In the genomic region with DNA sequence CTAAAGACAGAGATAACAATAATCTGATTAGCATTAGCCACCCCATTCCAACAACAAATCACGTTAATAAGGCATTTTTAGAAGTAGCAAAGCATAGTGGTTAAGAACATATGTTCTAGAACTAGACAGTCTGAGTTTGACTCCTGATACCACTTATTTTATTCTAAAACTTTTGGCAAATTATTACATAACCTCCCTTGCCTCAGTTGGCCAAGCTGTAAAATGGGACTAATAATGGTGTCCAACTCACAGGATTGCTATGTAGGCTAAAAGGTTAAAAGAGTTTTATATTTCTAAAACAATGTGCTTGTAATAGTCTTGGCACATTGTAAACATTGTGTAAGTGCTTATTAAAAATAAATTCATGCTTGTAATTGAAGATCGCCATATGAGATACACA, we compare ENCODE assay signal across 29 cellular contexts.
"Had no signal": no experiment of that assay in that cellular context is flagged by ENCODE, and none has a peak within 500 bp of the region (broad histone marks: within the 10 kb centered on the region; RNA-seq: fewer than 3 reads in every experiment).

No MANE protein-coding gene starts in this region.

- H3K4me3 ChIP-seq: SJCRH30 had no signal

- H3K27me3 ChIP-seq: brain microvascular endothelial cell, SJCRH30 had no signal

- H3K36me3 ChIP-seq: brain microvascular endothelial cell, SJCRH30, WERI-Rb-1 had no signal

- DNase-seq: activated CD4-positive, alpha-beta T cell treated with anti-CD3 and anti-CD28 coated beads for 1 hour; activated CD4-positive, alpha-beta T cell treated with anti-CD3 and anti-CD28 coated beads, Interleukin-2, amount 10 ng/mL, durations not matched to agents 24 days and 14 days; activated CD4-positive, alpha-beta T cell treated with anti-CD3 and anti-CD28 coated beads, Interleukin-2, amount 50 U/mL, for 4 hours; activated CD4-positive, CD25-positive, alpha-beta regulatory T cell; activated CD8-positive, alpha-beta T cell treated with anti-CD3 and anti-CD28 coated beads for 36 hours; activated effector memory CD4-positive, alpha-beta T cell treated with anti-CD3 and anti-CD28 coated beads, Interleukin-2, amount 50 U/mL, for 16 hours; activated naive CD4-positive, alpha-beta T cell; activated naive CD4-positive, alpha-beta T cell treated with anti-CD3 and anti-CD28 coated beads, Interleukin-2, amount 50 U/mL, for 16 hours; activated naive CD8-positive, alpha-beta T cell treated with anti-CD3 and anti-CD28 coated beads for 36 hours; activated T-cell treated with anti-CD3 and anti-CD28 coated beads, Interleukin-2, amount 50 U/mL, for 1 hour; activated T-cell treated with anti-CD3 and anti-CD28 coated beads, Interleukin-2, amount 50 U/mL, for 72 hours; amniotic stem cell; aorta; brain microvascular endothelial cell; central memory CD4-positive, alpha-beta T cell; Kasumi-1; MM.1S; MV-4-11; NCI-H1092; NCI-H1436 treated with DMSO at 0.1 percent for 48 hours; NCI-H1694 treated with DMSO at 0.1 percent for 48 hours; NCI-H2029; NCI-H345; NCI-H524 treated with DMSO at 0.1 percent for 48 hours; SHP77; SJCRH30; T-cell; T-helper 17 cell; WERI-Rb-1 had no signal

- H3K27ac ChIP-seq: brain microvascular endothelial cell, SJCRH30, WERI-Rb-1 had no signal
